8 cellular contexts compared by ENCODE assay signal in the genomic region with DNA sequence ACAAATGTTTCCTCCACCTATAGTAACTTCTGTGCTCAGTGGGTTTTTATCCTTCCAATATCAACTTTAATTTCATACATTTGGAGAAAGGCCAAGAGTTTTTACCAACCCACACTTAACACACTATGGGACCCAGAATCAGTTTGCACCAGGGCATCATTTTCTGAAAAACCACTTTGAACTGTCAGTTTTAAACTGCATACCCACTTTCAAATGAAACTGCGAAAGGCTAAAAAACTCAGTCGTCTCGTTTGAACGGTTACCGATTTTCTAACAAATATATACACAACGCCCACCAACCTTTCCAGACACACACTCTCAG. TPM values are rescaled to one million over a fixed set of nuclear protein-coding genes. Genes with fewer than 3 reads are reported as not detected.
A peak's percentile ranks its signal among the peaks of the same experiment; 100 is the strongest.
DNase-seq lines count a peak whose midpoint lies in the region; ATAC-seq and TF ChIP-seq lines count a peak whose summit lies in the region.

No MANE protein-coding gene starts in this region.

- H3K4me1 ChIP-seq in duodenal mucosa (ENCODE audit: control insufficient read depth in 1 of 2, insufficient read depth in 2 of 2, low read length in 2 of 2) (peaks cover 10 to 12% of the 10 kb centered on the region in 2 donors), osteoblast (ENCODE audit: insufficient read depth, low read length) (no peaks in the 10 kb centered on the region)

- H3K9ac ChIP-seq in duodenal mucosa (ENCODE audit: low read depth in 1 of 2, low read length in 2 of 2): peak overlapping the region; percentile 47 to 72

- no peaks in the 10 kb centered on the region for H3K27me3 ChIP-seq in GM06990 (replicated peaks; ENCODE audit: control insufficient read depth, insufficient read depth, low read length)
- H3K27me3 ChIP-seq in duodenal mucosa (ENCODE audit: control insufficient read depth in 1 of 2, insufficient read depth in 2 of 2, low read length in 2 of 2): no peaks in the 10 kb centered on the region
- H3K27me3 ChIP-seq in osteoblast (ENCODE audit: insufficient read depth, low read length): peaks cover 2% of the 10 kb centered on the region

- H3K4me2 ChIP-seq in osteoblast (ENCODE audit: insufficient read depth, low read length): peak overlapping the region; percentile 96

- H3K27ac ChIP-seq in duodenal mucosa (ENCODE audit: low read depth, low read length): no peak overlapping the region
- no peak overlapping the region for H3K27ac ChIP-seq in osteoblast (ENCODE audit: low read depth, low read length)

- H3K36me3 ChIP-seq in GM06990 (ENCODE audit: control insufficient read depth, insufficient read depth, low read length) (no peaks in the 10 kb centered on the region), duodenal mucosa (ENCODE audit: control insufficient read depth in 1 of 2, insufficient read depth in 2 of 2, low read length in 2 of 2) (no peaks in the 10 kb centered on the region), osteoblast (ENCODE audit: insufficient read depth, low read length) (no peaks in the 10 kb centered on the region)

- no peaks in the 10 kb centered on the region for H3K79me2 ChIP-seq in osteoblast (ENCODE audit: insufficient read depth, low read length)

- H3K9me3 ChIP-seq in duodenal mucosa (ENCODE audit: control insufficient read depth in 1 of 2, low read length in 2 of 2) (no peaks in the 10 kb centered on the region), osteoblast (ENCODE audit: low read depth, low read length) (no peaks in the 10 kb centered on the region)

- ATAC-seq in HG03565 (IDR thresholded peaks at IDR 0.05; ENCODE audit: unreplicated experiment) (peak; percentile 22), HG02840 (IDR thresholded peaks at IDR 0.05; ENCODE audit: low FRiP score, unreplicated experiment) (no peak)

- DNase-seq in GM06990 (ENCODE audit: extremely low read depth, insufficient read length): no peak
- DNase-seq in osteoblast (ENCODE audit: insufficient read length, low spot score, missing footprints): peak; percentile 50
- no peak for DNase-seq in COLO668 (lab: John Stamatoyannopoulos, UW; ENCODE audit: unreplicated experiment)
- no peak for DNase-seq in pons (ENCODE audit: low spot score)
- no peak for DNase-seq in nucleus accumbens (lab: John Stamatoyannopoulos, UW)

- H3K4me3 ChIP-seq in GM06990 (replicated peaks; ENCODE audit: low read depth, low read length) (peak overlapping the region; percentile 57), duodenal mucosa (ENCODE audit: low read depth in 1 of 2, low read length in 2 of 2) (peak overlapping the region; percentile 71 to 84), osteoblast (ENCODE audit: insufficient read depth, low read length) (peak overlapping the region; percentile 82)

- peak overlapping the region; percentile 96 for H2AFZ ChIP-seq in osteoblast (ENCODE audit: low read length)

- no peaks in the 10 kb centered on the region for H4K20me1 ChIP-seq in osteoblast (ENCODE audit: insufficient read depth, low read length)

- TF ChIP-seq CTCF in GM06990 (IDR thresholded peaks at IDR 0.05; ENCODE audit: insufficient read depth, low read length, poor library complexity, severe bottlenecking): no peak
- TF ChIP-seq CTCF in osteoblast (IDR thresholded peaks at IDR 0.05; ENCODE audit: extremely low read depth, low read depth, low read length): no peak

RNA-seq across cellular contexts. Expression of gene ABCG2, which starts 0.4 kb away (rescaled TPM):
- total RNA-seq in osteoblast: 0.36 and 0.59 TPM in 2 replicates
